12 cellular contexts compared by ENCODE assay signal in the genomic region with DNA sequence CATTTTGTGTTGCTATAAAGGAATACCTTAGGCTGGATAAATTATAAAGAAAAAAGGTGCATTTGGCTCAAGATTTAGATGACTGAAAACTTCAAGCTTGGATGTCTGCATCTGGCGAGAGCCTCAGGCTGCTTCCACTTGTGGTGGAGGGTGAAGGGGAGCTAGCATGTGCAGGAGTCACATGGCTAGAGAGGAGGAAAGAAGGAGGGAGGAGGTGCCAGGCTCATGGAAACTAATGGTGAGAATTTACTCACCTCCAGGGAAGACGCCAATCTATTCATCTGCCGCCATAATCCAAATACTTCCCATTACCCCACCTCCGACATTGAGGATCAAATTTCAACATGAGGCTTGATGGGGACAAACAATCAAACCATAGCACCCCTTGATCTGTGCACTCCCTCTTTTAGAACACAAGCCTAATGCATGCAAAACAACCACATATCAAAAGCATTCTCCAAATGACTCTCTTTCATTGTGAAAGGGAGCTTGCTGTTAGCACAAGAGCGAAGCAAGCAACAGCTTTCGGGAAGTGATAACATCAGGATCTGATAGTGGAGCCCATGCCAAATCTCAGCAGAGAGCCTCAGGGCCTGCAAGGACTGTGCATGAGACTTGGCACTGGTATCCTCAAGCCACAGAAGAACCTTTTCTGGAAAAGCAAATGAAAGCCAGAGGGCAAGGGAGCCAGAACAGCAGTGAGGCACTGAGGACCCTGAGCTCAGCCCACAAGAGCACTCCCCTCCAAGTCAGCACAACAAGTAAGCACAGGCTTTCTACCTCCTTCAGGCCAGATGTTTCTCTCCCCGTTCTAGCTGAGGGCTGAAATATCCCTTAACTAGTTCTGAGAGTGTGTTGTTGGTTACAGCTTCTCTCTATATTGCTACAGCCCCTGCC. TPM values are rescaled to one million over a fixed set of nuclear protein-coding genes. Genes with fewer than 3 reads are reported as not detected.
DNase-seq lines count a peak whose midpoint lies in the region; ATAC-seq and TF ChIP-seq lines count a peak whose summit lies in the region.
"Had no signal": no experiment of that assay in that cellular context is flagged by ENCODE, and none has a peak within 500 bp of the region (broad histone marks: within the 10 kb centered on the region; RNA-seq: fewer than 3 reads in every experiment).

No MANE protein-coding gene starts in this region.

- H3K36me3 Mint-ChIP-seq in activated CD4-positive, alpha-beta T cell treated with anti-CD3 and anti-CD28 coated beads, Interleukin-2, amount 10 ng/mL, durations not matched to agents 7 days and 5 days (ENCODE audit: low read depth), result no peaks in the 10 kb centered on the region

- no peak overlapping the region for H3K4me3 Mint-ChIP-seq in activated CD4-positive, alpha-beta T cell treated with anti-CD3 and anti-CD28 coated beads, Interleukin-2, amount 10 ng/mL, durations not matched to agents 7 days and 5 days
- H3K4me3 Mint-ChIP-seq: B cell had no signal

- H3K9me3 Mint-ChIP-seq in activated CD4-positive, alpha-beta T cell treated with anti-CD3 and anti-CD28 coated beads, Interleukin-2, amount 10 ng/mL, durations not matched to agents 7 days and 5 days, result no peaks in the 10 kb centered on the region

- H3K27ac Mint-ChIP-seq in activated CD4-positive, alpha-beta T cell treated with anti-CD3 and anti-CD28 coated beads, Interleukin-2, amount 10 ng/mL, durations not matched to agents 7 days and 5 days, result no peak overlapping the region
- H3K27ac Mint-ChIP-seq: B cell had no signal

- DNase-seq in EL, result peak; percentile 28
- DNase-seq in SW480 (ENCODE audit: low spot score), result peak; percentile 2
- DNase-seq in foreskin melanocyte, result peak; percentile 38
- no peak for DNase-seq in activated CD4-positive, alpha-beta T cell treated with anti-CD3 and anti-CD28 coated beads, Interleukin-2, amount 10 ng/mL, durations not matched to agents 7 days and 5 days
- no peak for DNase-seq in NCI-H2081 treated with DMSO at 0.1 percent for 48 hours (lab: John Stamatoyannopoulos, UW)
- DNase-seq in RWPE1 (ENCODE audit: low spot score), result no peak
- DNase-seq: activated CD4-positive, alpha-beta T cell treated with anti-CD3 and anti-CD28 coated beads, Interleukin-2, amount 50 U/mL, for 4 hours; left colon; Peyer's patch had no signal

- ATAC-seq in GM21528 (IDR thresholded peaks at IDR 0.05; ENCODE audit: low FRiP score, unreplicated experiment), result no peak
- ATAC-seq: left colon had no signal

- peaks cover 21% of the 10 kb centered on the region for H3K27me3 Mint-ChIP-seq in activated CD4-positive, alpha-beta T cell treated with anti-CD3 and anti-CD28 coated beads, Interleukin-2, amount 10 ng/mL, durations not matched to agents 7 days and 5 days

- H3K27ac ChIP-seq in 22Rv1 (peak overlapping the region; percentile 66), RWPE1 (no peak overlapping the region)

- POLR2A ChIA-PET in activated CD4-positive, alpha-beta T cell treated with anti-CD3 and anti-CD28 coated beads, Interleukin-2, amount 10 ng/mL, durations not matched to agents 7 days and 5 days (lab: Charles Lee), result no interaction called here
- POLR2A ChIA-PET in RWPE1 (lab: Yijun Ruan, JAX; ENCODE audit: low non-redundant PET), result no interaction called here

- TF ChIP-seq CTCF in 22Rv1 (IDR thresholded peaks at IDR 0.05), result no peak
- no peak for TF ChIP-seq CTCF in RWPE1 (conservative IDR thresholded peaks at IDR 0.05; ENCODE audit: low read depth)

- no peaks in the 10 kb centered on the region for H3K4me1 Mint-ChIP-seq in activated CD4-positive, alpha-beta T cell treated with anti-CD3 and anti-CD28 coated beads, Interleukin-2, amount 10 ng/mL, durations not matched to agents 7 days and 5 days
- H3K4me1 Mint-ChIP-seq: B cell had no signal

- CTCF ChIA-PET in activated CD4-positive, alpha-beta T cell treated with anti-CD3 and anti-CD28 coated beads, Interleukin-2, amount 10 ng/mL, durations not matched to agents 7 days and 5 days (lab: Charles Lee), result interaction anchor here (0.6 kb wide), 1 partner anchor 141 kb away, joined by 3 read pairs; no protein-coding TSS in a partner anchor
- CTCF ChIA-PET in RWPE1 (lab: Yijun Ruan, JAX), result interaction anchor here (0.6 to 1.1 kb wide), 2 partner anchors 12 to 17 kb away, joined by 3 to 4 read pairs; no protein-coding TSS in a partner anchor

RNA-seq across cellular contexts. Expression of a gene that starts 50.2 kb away (rescaled TPM):
- total RNA-seq in activated CD4-positive, alpha-beta T cell treated with anti-CD3 and anti-CD28 coated beads, Interleukin-2, amount 10 ng/mL, durations not matched to agents 7 days and 5 days, result 1 to 10 TPM in 1 of 2 experiments, under 1 TPM in 1; 0.40 to 1.1 TPM

Comparison
In these comparisons a context has a peak if more than half of its experiments do, and no peak if none do; other contexts are left out.
1. DNase-seq: peak in EL (single experiment), SW480 (single experiment) and foreskin melanocyte (single experiment); none in activated CD4-positive, alpha-beta T cell treated with anti-CD3 and anti-CD28 coated beads, Interleukin-2, amount 10 ng/mL, durations not matched to agents 7 days and 5 days (single experiment), NCI-H2081 treated with DMSO at 0.1 percent for 48 hours (single experiment) and RWPE1 (single experiment).